ENCODE assay signal across 10 cellular contexts in the genomic region with DNA sequence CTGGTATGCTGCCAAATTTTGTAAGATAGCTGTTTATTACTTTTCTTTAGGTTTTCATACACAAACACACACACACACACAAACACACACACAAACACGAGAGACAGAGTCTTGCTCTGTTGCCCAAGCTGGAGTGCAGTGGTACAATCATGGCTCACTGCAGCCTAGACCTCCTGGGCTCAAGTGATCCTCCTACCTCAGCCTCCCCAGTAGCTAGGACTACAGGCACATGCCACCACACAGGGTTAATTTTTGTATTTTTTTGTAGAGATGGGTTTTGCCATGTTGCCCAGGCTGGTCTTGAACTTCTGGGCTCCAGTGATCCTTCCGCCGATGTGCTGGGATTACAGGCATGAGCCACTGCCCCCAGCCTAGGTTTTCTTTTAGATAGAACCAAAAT. TPM values are rescaled to one million over a fixed set of nuclear protein-coding genes. Genes with fewer than 3 reads are reported as not detected.
DNase-seq lines count a peak whose midpoint lies in the region; ATAC-seq and TF ChIP-seq lines count a peak whose summit lies in the region.
"Not testable (repeated sequence)": the region's sequence is repeated elsewhere in the genome, so short reads cannot be mapped to it uniquely, and the experiment has no call there.
"Had no signal": no experiment of that assay in that cellular context is flagged by ENCODE, and none has a peak within 500 bp of the region (broad histone marks: within the 10 kb centered on the region; RNA-seq: fewer than 3 reads in every experiment).

No MANE protein-coding gene starts in this region.

- peaks cover 26% of the 10 kb centered on the region for H3K79me2 ChIP-seq in Loucy (ENCODE audit: insufficient read depth, low read length)
- H3K79me2 ChIP-seq in mammary epithelial cell (ENCODE audit: insufficient read depth, low read length) = peaks cover 83% of the 10 kb centered on the region

- H3K9me2 ChIP-seq in Loucy (replicated peaks; ENCODE audit: low read depth, low read length) = not testable (repeated sequence)

- peak overlapping the region; percentile 98 for H3K27ac ChIP-seq in mammary epithelial cell (ENCODE audit: insufficient read depth, low read depth, low read length)
- not testable (repeated sequence) for H3K27ac ChIP-seq in duodenal mucosa (ENCODE audit: low read depth, low read length)
- peak overlapping the region; percentile 99 for H3K27ac ChIP-seq in left ventricle myocardium inferior (replicated peaks)
- peak overlapping the region; percentile 59 to 61 for H3K27ac ChIP-seq in lung (ENCODE audit: low read depth in 1 of 2, low read length in 1 of 2)
- H3K27ac ChIP-seq in spleen = peak overlapping the region; percentile 19 to 100 (median 99)
- peak overlapping the region; percentile 97 to 100 (median 100) for H3K27ac ChIP-seq in upper lobe of left lung

- H3K27me3 ChIP-seq in Loucy (ENCODE audit: insufficient read depth, low read length, poor library complexity, severe bottlenecking); mammary epithelial cell (ENCODE audit: insufficient read depth, low read length); duodenal mucosa (ENCODE audit: control insufficient read depth in 1 of 2, insufficient read depth in 2 of 2, low read length in 2 of 2); left ventricle myocardium inferior (ENCODE audit: low read depth); lung (ENCODE audit: control insufficient read depth, insufficient read depth); spleen (replicated peaks in 1 of 7); upper lobe of left lung: not testable (repeated sequence)

- peak overlapping the region in 6 of 7 donors; percentile 54 to 100 (median 70) for H3K27ac Mint-ChIP-seq in CD14-positive monocyte

- H3K4me1 Mint-ChIP-seq in CD14-positive monocyte = peaks cover 78% of the 10 kb centered on the region

- H3K9me3 Mint-ChIP-seq in CD14-positive monocyte = not testable (repeated sequence)

- CTCF ChIA-PET in mammary epithelial cell (lab: Charles Lee; ENCODE audit: low non-redundant PET) = not testable (repeated sequence)

- WGBS in mammary epithelial cell (ENCODE audit: low coverage, missing lambda C conversion rate) = 95% methylated on average over 3 of the region's 3 CpGs
- WGBS in lung, 2 donors = 78 to 89% methylated on average over 3 of the region's 3 CpGs
- 75 to 86% (median 80%) methylated on average over 3 of the region's 3 CpGs for WGBS in spleen, 5 donors
- 69 to 85% methylated on average over 3 of the region's 3 CpGs for WGBS in upper lobe of left lung, 2 donors

- TF ChIP-seq EP300 in upper lobe of left lung (IDR thresholded peaks at IDR 0.05) = not testable (repeated sequence)

- not testable (repeated sequence) for ATAC-seq in lung (ENCODE audit: insufficient read depth, low FRiP score); upper lobe of left lung (ENCODE audit: low FRiP score in 2 of 2)

- H3K4me3 Mint-ChIP-seq in CD14-positive monocyte = peak overlapping the region; percentile 75 to 94

- intact Hi-C loops in CD14-positive monocyte (cut with micrococcal nuclease) = loop anchor here in 1 of 2 donors (5.0 kb wide), 2 partner anchors 58 to 97 kb away; no protein-coding TSS in a partner anchor
- intact Hi-C loops in mammary epithelial cell (cut with micrococcal nuclease) = loop anchor here (2.0 to 5.0 kb wide), 3 partner anchors 55 to 123 kb away; no protein-coding TSS in a partner anchor
- intact Hi-C loops in left ventricle myocardium inferior (cut with micrococcal nuclease); spleen (cut with DNase I; ENCODE audit: low total_unique reads): not testable (repeated sequence)

- H3F3A ChIP-seq in Loucy (ENCODE audit: low read depth) = not testable (repeated sequence)

- not testable (repeated sequence) for BruUV-seq in mammary epithelial cell (replicated peaks; lab: Mats Ljungman, UMichigan)

- not testable (repeated sequence) for TF ChIP-seq POLR2A in spleen (IDR thresholded peaks at IDR 0.05); upper lobe of left lung (IDR thresholded peaks at IDR 0.05)

- not testable (repeated sequence) for H3K9ac ChIP-seq in Loucy (ENCODE audit: low read depth, low read length, poor library complexity, severe bottlenecking); mammary epithelial cell (ENCODE audit: insufficient read depth, low read length); duodenal mucosa (ENCODE audit: low read depth in 1 of 2, low read length in 2 of 2)

- H3K4me3 ChIP-seq in Loucy (ENCODE audit: low read length, poor library complexity, severe bottlenecking); mammary epithelial cell (replicated peaks in 1 of 3; ENCODE audit: insufficient read depth in 1 of 3, low read depth in 2 of 3, low read length in 3 of 3); lung: not testable (repeated sequence)
- peak overlapping the region; percentile 21 to 88 for H3K4me3 ChIP-seq in duodenal mucosa (ENCODE audit: low read depth in 1 of 2, low read length in 2 of 2)
- H3K4me3 ChIP-seq in left ventricle myocardium inferior = peak overlapping the region; percentile 78
- H3K4me3 ChIP-seq in spleen = peak overlapping the region in 6 of 8 donors; percentile 5 to 83 (median 76)
- H3K4me3 ChIP-seq in upper lobe of left lung = peak overlapping the region in 3 of 4 donors; percentile 72 to 81 (median 75)

- dilution Hi-C loops in mammary epithelial cell (cut with HindIII; ENCODE audit: low sequenced_read_pairs) = not testable (repeated sequence)

- H3K36me3 ChIP-seq in Loucy (ENCODE audit: insufficient read depth, low read length); mammary epithelial cell (ENCODE audit: insufficient read depth, low read length); duodenal mucosa (ENCODE audit: control insufficient read depth in 1 of 2, insufficient read depth in 2 of 2, low read length in 2 of 2); left ventricle myocardium inferior; lung (ENCODE audit: control insufficient read depth in 2 of 2, insufficient read depth in 2 of 2, low read length in 2 of 2): not testable (repeated sequence)
- H3K36me3 ChIP-seq in spleen (peaks cover 0 to 39% (median 0%) of the 10 kb centered on the region in 6 donors), upper lobe of left lung (peaks cover 0 to 12% (median 0%) of the 10 kb centered on the region in 4 donors)

- in situ Hi-C loops in mammary epithelial cell (cut with MboI; ENCODE audit: low sequenced_read_pairs in 2 of 2) = not testable (repeated sequence)

- not testable (repeated sequence) for TF ChIP-seq CTCF in CD14-positive monocyte (IDR thresholded peaks at IDR 0.05); Loucy (conservative IDR thresholded peaks at IDR 0.05; ENCODE audit: low read length); mammary epithelial cell (conservative IDR thresholded peaks at IDR 0.05 in 1 of 2, IDR thresholded peaks at IDR 0.05 in 1 of 2; ENCODE audit: extremely low read depth in 1 of 2, insufficient read depth in 1 of 2, low read depth in 1 of 2, low read length in 2 of 2); left ventricle myocardium inferior (IDR thresholded peaks at IDR 0.05; ENCODE audit: borderline replicate concordance); lung (IDR thresholded peaks at IDR 0.05; ENCODE audit: control extremely low read depth, extremely low read depth); spleen (IDR thresholded peaks at IDR 0.05 in 8 of 11, conservative IDR thresholded peaks at IDR 0.05 in 3 of 11); upper lobe of left lung (IDR thresholded peaks at IDR 0.05)

- H3K36me3 Mint-ChIP-seq in CD14-positive monocyte = peaks cover 58 to 67% of the 10 kb centered on the region in 2 donors

- H4K20me1 ChIP-seq in Loucy (ENCODE audit: insufficient read depth, low read length, poor library complexity, severe bottlenecking); mammary epithelial cell (ENCODE audit: insufficient read depth, low read length): not testable (repeated sequence)

- not testable (repeated sequence) for H3K9me3 ChIP-seq in Loucy (ENCODE audit: insufficient read depth, low read depth, low read length); mammary epithelial cell (replicated peaks; ENCODE audit: insufficient read depth, low read length); duodenal mucosa (ENCODE audit: control insufficient read depth in 1 of 2, low read length in 2 of 2); left ventricle myocardium inferior (replicated peaks); lung (ENCODE audit: control insufficient read depth in 2 of 2, insufficient read depth in 1 of 2, low read length in 1 of 2); spleen; upper lobe of left lung

- not testable (repeated sequence) for DNase-seq in CD14-positive monocyte (ENCODE audit: low spot score); mammary epithelial cell; left ventricle myocardium inferior; lung (ENCODE audit: low spot score); spleen; upper lobe of left lung

- H3K4me1 ChIP-seq in Loucy (ENCODE audit: insufficient read depth, low read length, poor library complexity, severe bottlenecking) = peaks cover 31% of the 10 kb centered on the region
- H3K4me1 ChIP-seq in mammary epithelial cell (ENCODE audit: insufficient read depth, low read length) = peaks cover 52% of the 10 kb centered on the region
- H3K4me1 ChIP-seq in duodenal mucosa (ENCODE audit: control insufficient read depth in 1 of 2, insufficient read depth in 2 of 2, low read length in 2 of 2) = peaks cover 57 to 60% of the 10 kb centered on the region in 2 donors
- peaks cover 92% of the 10 kb centered on the region for H3K4me1 ChIP-seq in left ventricle myocardium inferior
- H3K4me1 ChIP-seq in lung (ENCODE audit: control insufficient read depth in 2 of 2, insufficient read depth in 2 of 2, low read length in 2 of 2) = peaks cover 12 to 31% of the 10 kb centered on the region in 2 donors
- peaks cover 43 to 92% (median 86%) of the 10 kb centered on the region in 6 donors for H3K4me1 ChIP-seq in spleen
- peaks cover 59 to 82% (median 74%) of the 10 kb centered on the region in 4 donors for H3K4me1 ChIP-seq in upper lobe of left lung

- H2AFZ ChIP-seq in Loucy (ENCODE audit: low read length); mammary epithelial cell (ENCODE audit: low read depth, low read length): not testable (repeated sequence)

- H3K27me3 Mint-ChIP-seq in CD14-positive monocyte (ENCODE audit: low read depth in 3 of 3) = not testable (repeated sequence)

- H3K4me2 ChIP-seq in Loucy (ENCODE audit: low read depth, low read length, poor library complexity, severe bottlenecking) (peak overlapping the region; percentile 15), mammary epithelial cell (ENCODE audit: insufficient read depth, low read depth, low read length) (peak overlapping the region; percentile 84)

RNA-seq across cellular contexts. Expression of a gene that starts 3.6 kb away (rescaled TPM):
- polyA plus RNA-seq in CD14-positive monocyte (100 to 1,000 TPM; 364 to 372 TPM), mammary epithelial cell (30.0 TPM), lung (100 to 1,000 TPM; 108 to 327 TPM), spleen (100 to 1,000 TPM; 119 to 150 (median 122) TPM)
- total RNA-seq in mammary epithelial cell (100 to 1,000 TPM in 1 of 2 donors, 10 to 100 TPM in 1; 54.7 to 137 TPM), left ventricle myocardium inferior (97.6 TPM), lung (100 to 1,000 TPM; 134 to 165 TPM), spleen (100 to 1,000 TPM; 146 to 291 (median 232) TPM), upper lobe of left lung (100 to 1,000 TPM in 5 of 6 donors, 10 to 100 TPM in 1; 94.0 to 216 (median 183) TPM)
- 17.6 TPM for polyA minus RNA-seq in mammary epithelial cell

RNA-seq across cellular contexts. Expression of a gene that starts 42.2 kb away (rescaled TPM):
- polyA plus RNA-seq in CD14-positive monocyte (not detected), mammary epithelial cell (not detected), lung (under 1 TPM in 1 of 2 donors, not detected in 1; 0.02 TPM), spleen (under 1 TPM in 2 of 3 donors, not detected in 1; 0.06 to 0.07 TPM)
- total RNA-seq in mammary epithelial cell (not detected), left ventricle myocardium inferior (not detected), lung (under 1 TPM in 1 of 2 donors, not detected in 1; 0.20 TPM), spleen (1 to 10 TPM in 1 of 7 donors, under 1 TPM in 2, not detected in 4; 0.19 to 2.1 (median 0.25) TPM), upper lobe of left lung (not detected)
- not detected for polyA minus RNA-seq in mammary epithelial cell
- total RNA-seq: A172, H1 had no signal
- polyA plus RNA-seq: H1 had no signal
